ENCODE assay signal across 1 cellular context in the genomic region with DNA sequence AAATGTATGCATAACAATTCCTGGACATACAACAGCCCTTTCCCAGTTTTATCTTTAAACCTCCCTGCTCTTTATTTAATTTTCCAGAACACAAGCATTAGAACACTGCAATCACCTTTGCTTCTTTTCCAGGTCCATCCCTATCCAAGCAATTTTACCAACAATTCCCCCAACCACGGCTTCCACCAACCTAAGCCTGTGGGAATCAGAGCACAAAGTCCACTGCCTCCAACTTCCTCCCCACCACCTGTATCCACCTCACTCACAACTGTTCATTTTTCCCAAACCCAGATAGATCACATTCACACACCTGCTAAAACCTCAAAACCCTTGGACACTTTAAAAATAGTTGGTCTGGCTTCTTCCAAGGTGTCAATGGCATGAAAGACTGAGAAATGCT.
TF ChIP-seq lines count a peak whose summit lies in the region.

No MANE protein-coding gene starts in this region.

TF ChIP-seq in GM23338, 12 proteins besides CTCF, POLR2A, EP300 and RAD21 (continued from another document):
- TF ChIP-seq, protein P1, sequence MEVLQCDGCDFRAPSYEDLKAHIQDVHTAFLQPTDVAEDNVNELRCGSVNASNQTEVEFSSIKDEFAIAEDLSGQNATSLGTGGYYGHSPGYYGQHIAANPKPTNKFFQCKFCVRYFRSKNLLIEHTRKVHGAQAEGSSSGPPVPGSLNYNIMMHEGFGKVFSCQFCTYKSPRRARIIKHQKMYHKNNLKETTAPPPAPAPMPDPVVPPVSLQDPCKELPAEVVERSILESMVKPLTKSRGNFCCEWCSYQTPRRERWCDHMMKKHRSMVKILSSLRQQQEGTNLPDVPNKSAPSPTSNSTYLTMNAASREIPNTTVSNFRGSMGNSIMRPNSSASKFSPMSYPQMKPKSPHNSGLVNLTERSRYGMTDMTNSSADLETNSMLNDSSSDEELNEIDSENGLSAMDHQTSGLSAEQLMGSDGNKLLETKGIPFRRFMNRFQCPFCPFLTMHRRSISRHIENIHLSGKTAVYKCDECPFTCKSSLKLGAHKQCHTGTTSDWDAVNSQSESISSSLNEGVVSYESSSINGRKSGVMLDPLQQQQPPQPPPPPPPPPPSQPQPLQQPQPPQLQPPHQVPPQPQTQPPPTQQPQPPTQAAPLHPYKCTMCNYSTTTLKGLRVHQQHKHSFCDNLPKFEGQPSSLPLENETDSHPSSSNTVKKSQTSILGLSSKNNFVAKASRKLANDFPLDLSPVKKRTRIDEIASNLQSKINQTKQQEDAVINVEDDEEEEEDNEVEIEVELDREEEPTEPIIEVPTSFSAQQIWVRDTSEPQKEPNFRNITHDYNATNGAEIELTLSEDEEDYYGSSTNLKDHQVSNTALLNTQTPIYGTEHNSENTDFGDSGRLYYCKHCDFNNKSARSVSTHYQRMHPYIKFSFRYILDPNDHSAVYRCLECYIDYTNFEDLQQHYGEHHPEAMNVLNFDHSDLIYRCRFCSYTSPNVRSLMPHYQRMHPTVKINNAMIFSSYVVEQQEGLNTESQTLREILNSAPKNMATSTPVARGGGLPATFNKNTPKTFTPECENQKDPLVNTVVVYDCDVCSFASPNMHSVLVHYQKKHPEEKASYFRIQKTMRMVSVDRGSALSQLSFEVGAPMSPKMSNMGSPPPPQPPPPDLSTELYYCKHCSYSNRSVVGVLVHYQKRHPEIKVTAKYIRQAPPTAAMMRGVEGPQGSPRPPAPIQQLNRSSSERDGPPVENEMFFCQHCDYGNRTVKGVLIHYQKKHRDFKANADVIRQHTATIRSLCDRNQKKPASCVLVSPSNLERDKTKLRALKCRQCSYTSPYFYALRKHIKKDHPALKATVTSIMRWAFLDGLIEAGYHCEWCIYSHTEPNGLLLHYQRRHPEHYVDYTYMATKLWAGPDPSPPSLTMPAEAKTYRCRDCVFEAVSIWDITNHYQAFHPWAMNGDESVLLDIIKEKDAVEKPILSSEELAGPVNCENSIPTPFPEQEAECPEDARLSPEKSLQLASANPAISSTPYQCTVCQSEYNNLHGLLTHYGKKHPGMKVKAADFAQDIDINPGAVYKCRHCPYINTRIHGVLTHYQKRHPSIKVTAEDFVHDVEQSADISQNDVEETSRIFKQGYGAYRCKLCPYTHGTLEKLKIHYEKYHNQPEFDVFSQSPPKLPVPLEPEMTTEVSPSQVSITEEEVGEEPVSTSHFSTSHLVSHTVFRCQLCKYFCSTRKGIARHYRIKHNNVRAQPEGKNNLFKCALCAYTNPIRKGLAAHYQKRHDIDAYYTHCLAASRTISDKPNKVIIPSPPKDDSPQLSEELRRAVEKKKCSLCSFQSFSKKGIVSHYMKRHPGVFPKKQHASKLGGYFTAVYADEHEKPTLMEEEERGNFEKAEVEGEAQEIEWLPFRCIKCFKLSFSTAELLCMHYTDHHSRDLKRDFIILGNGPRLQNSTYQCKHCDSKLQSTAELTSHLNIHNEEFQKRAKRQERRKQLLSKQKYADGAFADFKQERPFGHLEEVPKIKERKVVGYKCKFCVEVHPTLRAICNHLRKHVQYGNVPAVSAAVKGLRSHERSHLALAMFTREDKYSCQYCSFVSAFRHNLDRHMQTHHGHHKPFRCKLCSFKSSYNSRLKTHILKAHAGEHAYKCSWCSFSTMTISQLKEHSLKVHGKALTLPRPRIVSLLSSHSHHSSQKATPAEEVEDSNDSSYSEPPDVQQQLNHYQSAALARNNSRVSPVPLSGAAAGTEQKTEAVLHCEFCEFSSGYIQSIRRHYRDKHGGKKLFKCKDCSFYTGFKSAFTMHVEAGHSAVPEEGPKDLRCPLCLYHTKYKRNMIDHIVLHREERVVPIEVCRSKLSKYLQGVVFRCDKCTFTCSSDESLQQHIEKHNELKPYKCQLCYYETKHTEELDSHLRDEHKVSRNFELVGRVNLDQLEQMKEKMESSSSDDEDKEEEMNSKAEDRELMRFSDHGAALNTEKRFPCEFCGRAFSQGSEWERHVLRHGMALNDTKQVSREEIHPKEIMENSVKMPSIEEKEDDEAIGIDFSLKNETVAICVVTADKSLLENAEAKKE (CRISPR knock-in tag; IDR thresholded peaks at IDR 0.05): no peak
- TF ChIP-seq ZNF331 (CRISPR knock-in tag; IDR thresholded peaks at IDR 0.05; ENCODE audit: low read depth) (no peak), CREB1 (CRISPR knock-in tag; IDR thresholded peaks at IDR 0.05; ENCODE audit: low read depth) (no peak), ZNF114 (CRISPR knock-in tag; IDR thresholded peaks at IDR 0.05) (no peak), EZH2phosphoT487 (IDR thresholded peaks at IDR 0.05; ENCODE audit: unreplicated experiment) (no peak)
- TF ChIP-seq, protein P2, sequence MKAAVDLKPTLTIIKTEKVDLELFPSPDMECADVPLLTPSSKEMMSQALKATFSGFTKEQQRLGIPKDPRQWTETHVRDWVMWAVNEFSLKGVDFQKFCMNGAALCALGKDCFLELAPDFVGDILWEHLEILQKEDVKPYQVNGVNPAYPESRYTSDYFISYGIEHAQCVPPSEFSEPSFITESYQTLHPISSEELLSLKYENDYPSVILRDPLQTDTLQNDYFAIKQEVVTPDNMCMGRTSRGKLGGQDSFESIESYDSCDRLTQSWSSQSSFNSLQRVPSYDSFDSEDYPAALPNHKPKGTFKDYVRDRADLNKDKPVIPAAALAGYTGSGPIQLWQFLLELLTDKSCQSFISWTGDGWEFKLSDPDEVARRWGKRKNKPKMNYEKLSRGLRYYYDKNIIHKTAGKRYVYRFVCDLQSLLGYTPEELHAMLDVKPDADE (IDR thresholded peaks at IDR 0.05): no peak
TF ChIP-seq in GM23338: peak in this region for 0.
